8 cellular contexts compared by ENCODE assay signal in genomic region chr1:63073530-63074306, GRCh38.
A peak's percentile ranks its signal among the peaks of the same experiment; 100 is the strongest.
DNase-seq lines count a peak whose midpoint lies in the region; ATAC-seq and TF ChIP-seq lines count a peak whose summit lies in the region.

No MANE protein-coding gene starts in this region.

- H3K27ac ChIP-seq in right atrium auricular region = no peak overlapping the region
- H3K27ac ChIP-seq in vagina = no peak overlapping the region

- H3K4me3 ChIP-seq in right atrium auricular region (peak overlapping the region; percentile 12 to 36), vagina (no peak overlapping the region)

- H3K27me3 ChIP-seq in right atrium auricular region = no peaks in the 10 kb centered on the region
- H3K27me3 ChIP-seq in vagina = no peaks in the 10 kb centered on the region

- no peak for ATAC-seq in GM21423 (IDR thresholded peaks at IDR 0.05; ENCODE audit: unreplicated experiment)
- ATAC-seq in activated CD8-positive, alpha-beta memory T cell treated with anti-CD3 and anti-CD28 coated beads, Interleukin-2, amount 10 ng/mL, durations not matched to agents 7 days and 5 days = no peak

- peaks cover 0 to 12% of the 10 kb centered on the region in 2 donors for H3K9me3 ChIP-seq in right atrium auricular region
- no peaks in the 10 kb centered on the region for H3K9me3 ChIP-seq in vagina

- H3K27ac Mint-ChIP-seq in activated CD8-positive, alpha-beta memory T cell treated with anti-CD3 and anti-CD28 coated beads, Interleukin-2, amount 10 ng/mL, durations not matched to agents 7 days and 5 days = no peak overlapping the region

- no peak overlapping the region for H3K4me3 Mint-ChIP-seq in activated CD8-positive, alpha-beta memory T cell treated with anti-CD3 and anti-CD28 coated beads, Interleukin-2, amount 10 ng/mL, durations not matched to agents 7 days and 5 days

- H3K36me3 Mint-ChIP-seq in activated CD8-positive, alpha-beta memory T cell treated with anti-CD3 and anti-CD28 coated beads, Interleukin-2, amount 10 ng/mL, durations not matched to agents 7 days and 5 days = no peaks in the 10 kb centered on the region

- H3K27me3 Mint-ChIP-seq in activated CD8-positive, alpha-beta memory T cell treated with anti-CD3 and anti-CD28 coated beads, Interleukin-2, amount 10 ng/mL, durations not matched to agents 7 days and 5 days = peaks cover 44% of the 10 kb centered on the region

- CTCF ChIA-PET in activated CD8-positive, alpha-beta memory T cell treated with anti-CD3 and anti-CD28 coated beads, Interleukin-2, amount 10 ng/mL, durations not matched to agents 7 days and 5 days (lab: Charles Lee) = no interaction called here

- H3K9me3 Mint-ChIP-seq in activated CD8-positive, alpha-beta memory T cell treated with anti-CD3 and anti-CD28 coated beads, Interleukin-2, amount 10 ng/mL, durations not matched to agents 7 days and 5 days (ENCODE audit: low read depth) = no peaks in the 10 kb centered on the region

- in situ Hi-C loops in ACHN (cut with HindIII; ENCODE audit: low pct_ligation_motif_present, low pct_unique_long_range_greater_than_20kb, low sequenced_read_pairs) = no loop called here

- H3K36me3 ChIP-seq in right atrium auricular region (no peaks in the 10 kb centered on the region), vagina (no peaks in the 10 kb centered on the region)

- H3K4me1 ChIP-seq in right atrium auricular region = no peaks in the 10 kb centered on the region
- H3K4me1 ChIP-seq in vagina = no peaks in the 10 kb centered on the region

- no peaks in the 10 kb centered on the region for H3K4me1 Mint-ChIP-seq in activated CD8-positive, alpha-beta memory T cell treated with anti-CD3 and anti-CD28 coated beads, Interleukin-2, amount 10 ng/mL, durations not matched to agents 7 days and 5 days

- no peak for TF ChIP-seq POLR2A in vagina (IDR thresholded peaks at IDR 0.05)

- intact Hi-C loops in posterior cingulate gyrus (cut with DNase I) = no loop called here
- intact Hi-C loops in vagina (cut with DNase I) = no loop called here

- peak in 1 of 2 donors; percentile 29 for TF ChIP-seq CTCF in right atrium auricular region (IDR thresholded peaks at IDR 0.05)
- no peak for TF ChIP-seq CTCF in vagina (IDR thresholded peaks at IDR 0.05)

- DNase-seq in GM03348 (ENCODE audit: low spot score) (peak; percentile 19), NCI-H526 treated with DMSO at 0.1 percent for 48 hours (lab: John Stamatoyannopoulos, UW) (peak; percentile 34), right atrium auricular region (ENCODE audit: low spot score) (no peak), posterior cingulate gyrus (peak; percentile 10 to 90 (median 44)), ACHN (no peak), vagina (ENCODE audit: extremely low spot score in 2 of 2) (no peak)
- no peak for DNase-seq in activated CD8-positive, alpha-beta memory T cell treated with anti-CD3 and anti-CD28 coated beads, Interleukin-2, amount 10 ng/mL, durations not matched to agents 7 days and 5 days

Comparison
In these comparisons a context has a peak if more than half of its experiments do, and no peak if none do; other contexts are left out.
1. DNase-seq: peak in GM03348 (single experiment), NCI-H526 treated with DMSO at 0.1 percent for 48 hours (single experiment) and posterior cingulate gyrus (10 of 10); none in right atrium auricular region (single experiment), ACHN (single experiment), activated CD8-positive, alpha-beta memory T cell treated with anti-CD3 and anti-CD28 coated beads, Interleukin-2, amount 10 ng/mL, durations not matched to agents 7 days and 5 days (single experiment) and vagina (0 of 2).
2. H3K4me3 ChIP-seq: peak in right atrium auricular region (2 of 2); none in vagina (0 of 2).